Comparison of ENCODE assay signal across 1 cellular context in the genomic region with DNA sequence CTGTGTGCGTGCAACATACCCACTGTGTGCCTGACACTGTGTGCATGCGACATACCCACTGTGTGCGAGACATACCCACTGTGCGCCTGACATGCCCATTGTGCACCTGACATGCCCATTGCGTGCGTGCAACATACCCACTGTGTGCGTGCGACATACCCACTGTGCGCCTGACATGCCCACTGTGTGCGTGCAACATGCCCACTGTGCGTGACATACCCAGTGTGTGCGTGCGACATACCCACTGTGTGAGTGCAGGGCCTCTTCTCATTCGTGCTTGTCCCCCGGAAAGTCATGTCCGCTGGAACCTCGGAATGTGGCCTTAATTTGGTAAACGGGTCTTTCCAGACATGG.
TF ChIP-seq lines count a peak whose summit lies in the region.

No MANE protein-coding gene starts in this region.

TF ChIP-seq in K562, 482 proteins besides CTCF, POLR2A, EP300 and RAD21:
- TF ChIP-seq NKRF (IDR thresholded peaks at IDR 0.05; ENCODE audit: borderline replicate concordance) = no peak
- TF ChIP-seq ADNP (tag; IDR thresholded peaks at IDR 0.05) = peak; percentile 68; the same call in 1 of the 2 replicates
- peak; percentile 10; the same call in 1 of the 2 replicates for TF ChIP-seq CBX1 (IDR thresholded peaks at IDR 0.05; ENCODE audit: low read depth)
- TF ChIP-seq ESRRA (IDR thresholded peaks at IDR 0.05; ENCODE audit: borderline replicate concordance, low read depth) = no peak
- no peak for TF ChIP-seq RNF2 (IDR thresholded peaks at IDR 0.05)
- no peak for TF ChIP-seq ZBTB8A (IDR thresholded peaks at IDR 0.05; ENCODE audit: partially characterized antibody)
- no peak for TF ChIP-seq ZNF124 (CRISPR knock-in tag; IDR thresholded peaks at IDR 0.05)
- TF ChIP-seq TEAD1 (CRISPR knock-in tag; IDR thresholded peaks at IDR 0.05) = 0 out of 4 replicates have a peak, but pooled peaks of 1 of the 2 experiments have one; percentile 32
- TF ChIP-seq ATF1 (CRISPR knock-in tag; IDR thresholded peaks at IDR 0.05) = no peak
- no peak for TF ChIP-seq ATF1 (tag; IDR thresholded peaks at IDR 0.05)
- TF ChIP-seq, protein P1, sequence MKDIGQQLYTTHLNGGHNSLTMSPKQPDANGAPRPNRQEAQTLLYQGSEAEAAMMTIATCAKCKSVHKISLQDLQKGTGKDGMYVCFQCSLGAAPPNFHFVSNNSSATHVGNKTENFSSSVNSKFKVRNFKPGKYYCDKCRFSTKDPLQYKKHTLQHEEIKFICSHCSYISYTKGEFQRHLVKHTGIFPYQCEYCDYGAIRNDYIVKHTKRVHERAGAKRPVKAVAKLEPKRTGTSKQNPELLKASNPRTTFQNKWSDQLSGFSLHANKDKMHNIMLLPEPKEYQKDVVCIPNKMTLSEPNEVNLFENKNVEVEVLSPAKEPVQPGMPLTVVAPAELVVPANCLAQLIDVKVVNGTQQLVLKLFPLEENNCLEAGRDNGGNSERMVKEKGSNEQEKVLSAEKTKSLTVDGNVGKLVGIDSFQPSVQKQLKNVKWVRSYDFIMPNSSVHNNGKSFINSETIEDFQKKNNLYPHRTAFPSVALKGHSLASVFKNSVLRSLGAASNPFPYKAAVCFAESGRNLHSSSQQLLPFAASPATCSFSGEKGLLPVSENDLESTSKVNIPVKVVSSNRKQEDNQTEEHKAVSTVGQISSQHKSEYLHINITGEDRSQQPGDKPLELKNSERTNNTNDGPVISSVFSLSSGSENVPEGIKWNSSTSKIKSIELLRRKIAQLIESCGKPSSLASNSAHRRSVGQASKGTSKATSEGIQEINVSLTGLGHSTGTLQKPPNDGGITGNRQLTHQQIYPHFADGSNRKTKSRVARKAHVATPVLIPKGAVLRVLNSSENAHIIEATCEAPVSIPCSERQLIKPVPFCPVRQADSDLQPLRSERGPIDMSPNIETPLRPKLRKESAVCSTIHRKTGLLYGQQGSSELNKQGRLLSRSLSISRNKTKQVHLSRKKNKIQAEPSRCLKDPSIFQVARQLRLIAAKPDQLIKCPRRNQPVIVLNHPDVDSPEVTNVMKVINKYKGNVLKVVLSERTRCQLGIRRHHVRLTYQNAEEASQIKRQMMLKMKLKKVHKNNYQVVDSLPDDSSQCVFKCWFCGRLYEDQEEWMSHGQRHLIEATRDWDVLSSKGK (CRISPR knock-in tag; IDR thresholded peaks at IDR 0.05) = no peak
- TF ChIP-seq, protein P2, sequence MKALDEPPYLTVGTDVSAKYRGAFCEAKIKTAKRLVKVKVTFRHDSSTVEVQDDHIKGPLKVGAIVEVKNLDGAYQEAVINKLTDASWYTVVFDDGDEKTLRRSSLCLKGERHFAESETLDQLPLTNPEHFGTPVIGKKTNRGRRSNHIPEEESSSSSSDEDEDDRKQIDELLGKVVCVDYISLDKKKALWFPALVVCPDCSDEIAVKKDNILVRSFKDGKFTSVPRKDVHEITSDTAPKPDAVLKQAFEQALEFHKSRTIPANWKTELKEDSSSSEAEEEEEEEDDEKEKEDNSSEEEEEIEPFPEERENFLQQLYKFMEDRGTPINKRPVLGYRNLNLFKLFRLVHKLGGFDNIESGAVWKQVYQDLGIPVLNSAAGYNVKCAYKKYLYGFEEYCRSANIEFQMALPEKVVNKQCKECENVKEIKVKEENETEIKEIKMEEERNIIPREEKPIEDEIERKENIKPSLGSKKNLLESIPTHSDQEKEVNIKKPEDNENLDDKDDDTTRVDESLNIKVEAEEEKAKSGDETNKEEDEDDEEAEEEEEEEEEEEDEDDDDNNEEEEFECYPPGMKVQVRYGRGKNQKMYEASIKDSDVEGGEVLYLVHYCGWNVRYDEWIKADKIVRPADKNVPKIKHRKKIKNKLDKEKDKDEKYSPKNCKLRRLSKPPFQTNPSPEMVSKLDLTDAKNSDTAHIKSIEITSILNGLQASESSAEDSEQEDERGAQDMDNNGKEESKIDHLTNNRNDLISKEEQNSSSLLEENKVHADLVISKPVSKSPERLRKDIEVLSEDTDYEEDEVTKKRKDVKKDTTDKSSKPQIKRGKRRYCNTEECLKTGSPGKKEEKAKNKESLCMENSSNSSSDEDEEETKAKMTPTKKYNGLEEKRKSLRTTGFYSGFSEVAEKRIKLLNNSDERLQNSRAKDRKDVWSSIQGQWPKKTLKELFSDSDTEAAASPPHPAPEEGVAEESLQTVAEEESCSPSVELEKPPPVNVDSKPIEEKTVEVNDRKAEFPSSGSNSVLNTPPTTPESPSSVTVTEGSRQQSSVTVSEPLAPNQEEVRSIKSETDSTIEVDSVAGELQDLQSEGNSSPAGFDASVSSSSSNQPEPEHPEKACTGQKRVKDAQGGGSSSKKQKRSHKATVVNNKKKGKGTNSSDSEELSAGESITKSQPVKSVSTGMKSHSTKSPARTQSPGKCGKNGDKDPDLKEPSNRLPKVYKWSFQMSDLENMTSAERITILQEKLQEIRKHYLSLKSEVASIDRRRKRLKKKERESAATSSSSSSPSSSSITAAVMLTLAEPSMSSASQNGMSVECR (CRISPR knock-in tag; IDR thresholded peaks at IDR 0.05) = 0 out of 2 replicates have a peak, but pooled peaks have one; percentile 23
- TF ChIP-seq SAFB2 (IDR thresholded peaks at IDR 0.05; ENCODE audit: borderline replicate concordance, low read depth, low read length, severe bottlenecking) = no peak
- TF ChIP-seq TCF3 (CRISPR knock-in tag; IDR thresholded peaks at IDR 0.05) = no peak
- TF ChIP-seq ZNF507 (tag; conservative IDR thresholded peaks at IDR 0.05) = no peak
- TF ChIP-seq SETDB1 (IDR thresholded peaks at IDR 0.05; ENCODE audit: low read length) = no peak
- TF ChIP-seq RCOR1 (IDR thresholded peaks at IDR 0.05; ENCODE audit: borderline replicate concordance in 1 of 2, low read depth in 2 of 2, low read length in 2 of 2) = 0 out of 4 replicates have a peak, but pooled peaks of 1 of the 2 experiments have one; percentile 12
- no peak for TF ChIP-seq TGIF2 (CRISPR knock-in tag; IDR thresholded peaks at IDR 0.05)
- no peak for TF ChIP-seq THRB (CRISPR knock-in tag; conservative IDR thresholded peaks at IDR 0.05)
- TF ChIP-seq ZNF318 (IDR thresholded peaks at IDR 0.05; ENCODE audit: borderline replicate concordance in 1 of 2, low read depth in 1 of 2) = no peak
- no peak for TF ChIP-seq ZNF23 (CRISPR knock-in tag; IDR thresholded peaks at IDR 0.05)
- TF ChIP-seq SMAD3 (CRISPR knock-in tag; conservative IDR thresholded peaks at IDR 0.05) = no peak
- no peak for TF ChIP-seq ZNF444 (CRISPR knock-in tag; IDR thresholded peaks at IDR 0.05)
- no peak for TF ChIP-seq EP400 (IDR thresholded peaks at IDR 0.05)
- TF ChIP-seq TAF9B (IDR thresholded peaks at IDR 0.05; ENCODE audit: partially characterized antibody) = no peak
- TF ChIP-seq, protein P3, sequence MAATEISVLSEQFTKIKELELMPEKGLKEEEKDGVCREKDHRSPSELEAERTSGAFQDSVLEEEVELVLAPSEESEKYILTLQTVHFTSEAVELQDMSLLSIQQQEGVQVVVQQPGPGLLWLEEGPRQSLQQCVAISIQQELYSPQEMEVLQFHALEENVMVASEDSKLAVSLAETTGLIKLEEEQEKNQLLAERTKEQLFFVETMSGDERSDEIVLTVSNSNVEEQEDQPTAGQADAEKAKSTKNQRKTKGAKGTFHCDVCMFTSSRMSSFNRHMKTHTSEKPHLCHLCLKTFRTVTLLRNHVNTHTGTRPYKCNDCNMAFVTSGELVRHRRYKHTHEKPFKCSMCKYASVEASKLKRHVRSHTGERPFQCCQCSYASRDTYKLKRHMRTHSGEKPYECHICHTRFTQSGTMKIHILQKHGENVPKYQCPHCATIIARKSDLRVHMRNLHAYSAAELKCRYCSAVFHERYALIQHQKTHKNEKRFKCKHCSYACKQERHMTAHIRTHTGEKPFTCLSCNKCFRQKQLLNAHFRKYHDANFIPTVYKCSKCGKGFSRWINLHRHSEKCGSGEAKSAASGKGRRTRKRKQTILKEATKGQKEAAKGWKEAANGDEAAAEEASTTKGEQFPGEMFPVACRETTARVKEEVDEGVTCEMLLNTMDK (IDR thresholded peaks at IDR 0.05; ENCODE audit: borderline replicate concordance, insufficient read depth, low read depth, low read length, poor library complexity, severe bottlenecking) = no peak
- TF ChIP-seq ZKSCAN1 (IDR thresholded peaks at IDR 0.05; ENCODE audit: low read depth, low read length) = peak; percentile 98
